Comparison of ENCODE assay signal across 27 cellular contexts in genomic region chr7:18474944-18475343, GRCh38. TPM values are rescaled to one million over a fixed set of nuclear protein-coding genes. Genes with fewer than 3 reads are reported as not detected.
"Had no signal": no experiment of that assay in that cellular context is flagged by ENCODE, and none has a peak within 500 bp of the region (broad histone marks: within the 10 kb centered on the region; RNA-seq: fewer than 3 reads in every experiment).

No MANE protein-coding gene starts in this region.

- H3K9me3 ChIP-seq: adrenal gland, esophagus squamous epithelium, neutrophil, right lobe of liver, thoracic aorta had no signal

- H3K4me1 ChIP-seq: adrenal gland, esophagus squamous epithelium, right lobe of liver had no signal

- H3K36me3 ChIP-seq: adrenal gland, brain microvascular endothelial cell, esophagus squamous epithelium, neutrophil, right lobe of liver, thoracic aorta, WERI-Rb-1 had no signal

- H3K27me3 ChIP-seq: adrenal gland, brain microvascular endothelial cell, esophagus squamous epithelium, neutrophil, right lobe of liver had no signal

- DNase-seq: activated CD4-positive, alpha-beta memory T cell treated with anti-CD3 and anti-CD28 coated beads for 36 hours; activated CD4-positive, alpha-beta T cell treated with anti-CD3 and anti-CD28 coated beads, Interleukin-2, amount 10 ng/mL, durations not matched to agents 24 days and 14 days; activated CD8-positive, alpha-beta memory T cell treated with anti-CD3 and anti-CD28 coated beads, Interleukin-2, amount 50 U/mL, for 4 hours; activated effector memory CD4-positive, alpha-beta T cell treated with anti-CD3 and anti-CD28 coated beads, Interleukin-2, amount 50 U/mL, for 16 hours; activated naive CD4-positive, alpha-beta T cell treated with anti-CD3 and anti-CD28 coated beads for 36 hours; activated naive CD8-positive, alpha-beta T cell treated with anti-CD3 and anti-CD28 coated beads for 36 hours; activated T-cell treated with anti-CD3 and anti-CD28 coated beads, Interleukin-2, amount 50 U/mL, for 1 hour; adrenal gland; brain microvascular endothelial cell; effector CD8-positive, alpha-beta T cell; esophagus squamous epithelium; immature natural killer cell; kidney; natural killer cell; right lobe of liver; small intestine; stimulated activated CD4-positive, alpha-beta T cell treated with anti-CD3 and anti-CD28 coated beads, Interleukin-15, amount 100 ng/mL, for 24 hours; stimulated activated CD4-positive, alpha-beta T cell treated with anti-CD3 and anti-CD28 coated beads, Interleukin-2, amount 100 ng/mL, for 24 hours; stimulated activated naive B cell treated with anti-CD40 and anti-IgM and Interleukin-4, amounts not matched to agents 10 μg/mL and 1 μg/mL and 100 μg/mL, for 72 hours; SW 1271; T-helper 9 cell; trophoblast cell; WERI-Rb-1 had no signal

- H3K27ac ChIP-seq: adrenal gland, brain microvascular endothelial cell, epithelial cell of prostate, esophagus squamous epithelium, neutrophil, right lobe of liver, thoracic aorta, WERI-Rb-1 had no signal

- ATAC-seq: activated CD4-positive, CD25-positive, alpha-beta regulatory T cell treated with anti-CD3 and anti-CD28 coated beads, Interleukin-2, amount 50 U/mL, for 24 hours; natural killer cell; stimulated activated naive B cell treated with anti-CD40 and anti-IgM and Interleukin-4, amounts not matched to agents 10 μg/mL and 1 μg/mL and 100 μg/mL, for 72 hours had no signal

- H3K4me3 ChIP-seq: adrenal gland, esophagus squamous epithelium, right lobe of liver, thoracic aorta had no signal

RNA-seq across cellular contexts. Expression of gene HDAC9, which starts 20.6 kb away (rescaled TPM):
- total RNA-seq: activated naive CD4-positive, alpha-beta T cell treated with anti-CD3 and anti-CD28 coated beads for 36 hours had no signal
